Comparison of ENCODE assay signal across 15 cellular contexts in genomic region chr12:67424784-67425183, GRCh38.
DNase-seq lines count a peak whose midpoint lies in the region; TF ChIP-seq lines count a peak whose summit lies in the region.
"Had no signal": no experiment of that assay in that cellular context is flagged by ENCODE, and none has a peak within 500 bp of the region (broad histone marks: within the 10 kb centered on the region; RNA-seq: fewer than 3 reads in every experiment).

No MANE protein-coding gene starts in this region.

- POLR2A ChIA-PET in GM10248 (lab: Yijun Ruan, JAX), result no interaction called here

- H3K79me2 ChIP-seq in hepatocyte, result no peaks in the 10 kb centered on the region

- DNase-seq in GM10248 (ENCODE audit: extremely low spot score), result no peak
- DNase-seq in RPMI7951 (ENCODE audit: low read depth), result peak; percentile 43
- DNase-seq in hepatocyte (ENCODE audit: low spot score), result no peak
- DNase-seq in H7, result no peak
- no peak for DNase-seq in tibial nerve (ENCODE audit: low spot score in 2 of 2)
- no peak for DNase-seq in central memory CD4-positive, alpha-beta T cell
- DNase-seq in pons (ENCODE audit: low spot score), result no peak
- DNase-seq: AML-193, NCI-H1092 treated with DMSO at 0.1 percent for 48 hours, NCI-H1694 treated with DMSO at 0.1 percent for 48 hours, NCI-H446 treated with DMSO at 0.1 percent for 48 hours, NCI-H748 treated with DMSO at 0.1 percent for 48 hours, Right ventricle myocardium superior had no signal

- H4K20me1 ChIP-seq in hepatocyte (ENCODE audit: insufficient read depth, poor library complexity, severe bottlenecking), result no peaks in the 10 kb centered on the region

- peak; percentile 1 for TF ChIP-seq CTCF in GM10248 (IDR thresholded peaks at IDR 0.05; ENCODE audit: control extremely low read depth, extremely low read depth, low read depth, missing control alignments)
- no peak for TF ChIP-seq CTCF in hepatocyte (IDR thresholded peaks at IDR 0.05; ENCODE audit: poor library complexity)
- TF ChIP-seq CTCF in nephron (IDR thresholded peaks at IDR 0.05; ENCODE audit: unreplicated experiment in 3 of 3), result no peak
- no peak for TF ChIP-seq CTCF in tibial nerve (IDR thresholded peaks at IDR 0.05)

- no peak overlapping the region for H2AFZ ChIP-seq in hepatocyte

- H3K27me3 ChIP-seq in hepatocyte (no peaks in the 10 kb centered on the region), H7 (ENCODE audit: control insufficient read depth, insufficient read depth, low read length) (no peaks in the 10 kb centered on the region), tibial nerve (no peaks in the 10 kb centered on the region)

- no peaks in the 10 kb centered on the region for H3K9me3 Mint-ChIP-seq in nephron
- H3K9me3 Mint-ChIP-seq: IgD-negative memory B cell had no signal

- H3K27ac Mint-ChIP-seq in nephron, result peak overlapping the region in 2 of 3 experiments; percentile 25 to 34
- H3K27ac Mint-ChIP-seq: IgD-negative memory B cell had no signal

- H3K4me3 Mint-ChIP-seq in nephron, result no peak overlapping the region
- H3K4me3 Mint-ChIP-seq: IgD-negative memory B cell had no signal

- H3K9me3 ChIP-seq in hepatocyte (ENCODE audit: low read depth) (no peaks in the 10 kb centered on the region), tibial nerve (no peaks in the 10 kb centered on the region)

- H3K27ac ChIP-seq in hepatocyte (peak overlapping the region; percentile 82), tibial nerve (no peak overlapping the region)

- TF ChIP-seq EP300 in tibial nerve (IDR thresholded peaks at IDR 0.05), result no peak

- no peaks in the 10 kb centered on the region for H3K36me3 ChIP-seq in hepatocyte (replicated peaks; ENCODE audit: insufficient read depth, low read depth)
- H3K36me3 ChIP-seq in H7 (replicated peaks; ENCODE audit: control insufficient read depth, insufficient read depth, low read length), result no peaks in the 10 kb centered on the region
- no peaks in the 10 kb centered on the region for H3K36me3 ChIP-seq in tibial nerve

- H3K4me1 Mint-ChIP-seq in nephron, result peaks cover 62% of the 10 kb centered on the region

- WGBS in hepatocyte (ENCODE audit: low lambda C conversion rate, missing lambda C conversion rate), result 80% methylated on average over 1 of the region's 1 CpG
- WGBS in tibial nerve, 2 donors, result 95 to 100% methylated on average over 1 of the region's 1 CpG

- CTCF ChIA-PET in GM10248 (lab: Yijun Ruan, JAX), result interaction anchor here (1.7 to 1.8 kb wide), 2 partner anchors 11 to 16 kb away, joined by 5 to 7 read pairs; no protein-coding TSS in a partner anchor

- H3K27me3 Mint-ChIP-seq in nephron (ENCODE audit: low read depth), result peaks cover 3% of the 10 kb centered on the region

- no peak overlapping the region for H3K4me2 ChIP-seq in hepatocyte

- H3K9me2 ChIP-seq in hepatocyte (replicated peaks; ENCODE audit: insufficient read depth), result no peaks in the 10 kb centered on the region

- no peak for TF ChIP-seq POLR2A in tibial nerve (IDR thresholded peaks at IDR 0.05)

- no peaks in the 10 kb centered on the region for H3K36me3 Mint-ChIP-seq in nephron (ENCODE audit: low read depth)
- H3K36me3 Mint-ChIP-seq: IgD-negative memory B cell had no signal

- H3K4me1 ChIP-seq in hepatocyte (ENCODE audit: insufficient read depth) (peaks cover 47% of the 10 kb centered on the region), tibial nerve (peaks cover 0 to 8% (median 0%) of the 10 kb centered on the region in 4 donors)

- H3K4me3 ChIP-seq in hepatocyte (no peak overlapping the region), H7 (ENCODE audit: insufficient read depth, low read depth, low read length) (no peak overlapping the region), tibial nerve (no peak overlapping the region)
